ENCODE assay signal across 14 cellular contexts in genomic region chr2:119657486-119658145, GRCh38.
"Had no signal": no experiment of that assay in that cellular context is flagged by ENCODE, and none has a peak within 500 bp of the region (broad histone marks: within the 10 kb centered on the region; RNA-seq: fewer than 3 reads in every experiment).

No MANE protein-coding gene starts in this region.

- H3K9me3 ChIP-seq: gastrocnemius medialis, heart right ventricle, left ventricle myocardium inferior, psoas muscle, thyroid gland had no signal

- H3K4me3 ChIP-seq: gastrocnemius medialis, heart right ventricle, left ventricle myocardium inferior, psoas muscle, thyroid gland had no signal

- H3K36me3 ChIP-seq: gastrocnemius medialis, heart right ventricle, left ventricle myocardium inferior, thyroid gland had no signal

- H3K27me3 ChIP-seq: gastrocnemius medialis, thyroid gland had no signal

- H3K4me1 ChIP-seq: gastrocnemius medialis, psoas muscle, thyroid gland had no signal

- DNase-seq: activated B cell treated with CpG ODN at 0.5 μM for 24 hours; activated CD4-positive, alpha-beta memory T cell treated with anti-CD3 and anti-CD28 coated beads for 36 hours; activated CD4-positive, alpha-beta T cell treated with anti-CD3 and anti-CD28 coated beads for 4 hours; amygdala; endodermal cell; gastrocnemius medialis; heart right ventricle; kidney glomerular epithelial cell; left ventricle myocardium inferior; psoas muscle; right cardiac atrium; stimulated activated CD4-positive, alpha-beta T cell treated with anti-CD3 and anti-CD28 coated beads, Interleukin-2, amount 100 ng/mL, for 24 hours; stimulated activated naive CD4-positive, alpha-beta T cell treated with Interleukin-2 at 50 U/mL for 16 hours; thyroid gland had no signal

- ATAC-seq: gastrocnemius medialis, heart right ventricle, psoas muscle had no signal

- H3K27ac ChIP-seq: gastrocnemius medialis, heart right ventricle, left ventricle myocardium inferior, psoas muscle, thyroid gland had no signal
